ENCODE assay signal across 9 cellular contexts in the genomic region with DNA sequence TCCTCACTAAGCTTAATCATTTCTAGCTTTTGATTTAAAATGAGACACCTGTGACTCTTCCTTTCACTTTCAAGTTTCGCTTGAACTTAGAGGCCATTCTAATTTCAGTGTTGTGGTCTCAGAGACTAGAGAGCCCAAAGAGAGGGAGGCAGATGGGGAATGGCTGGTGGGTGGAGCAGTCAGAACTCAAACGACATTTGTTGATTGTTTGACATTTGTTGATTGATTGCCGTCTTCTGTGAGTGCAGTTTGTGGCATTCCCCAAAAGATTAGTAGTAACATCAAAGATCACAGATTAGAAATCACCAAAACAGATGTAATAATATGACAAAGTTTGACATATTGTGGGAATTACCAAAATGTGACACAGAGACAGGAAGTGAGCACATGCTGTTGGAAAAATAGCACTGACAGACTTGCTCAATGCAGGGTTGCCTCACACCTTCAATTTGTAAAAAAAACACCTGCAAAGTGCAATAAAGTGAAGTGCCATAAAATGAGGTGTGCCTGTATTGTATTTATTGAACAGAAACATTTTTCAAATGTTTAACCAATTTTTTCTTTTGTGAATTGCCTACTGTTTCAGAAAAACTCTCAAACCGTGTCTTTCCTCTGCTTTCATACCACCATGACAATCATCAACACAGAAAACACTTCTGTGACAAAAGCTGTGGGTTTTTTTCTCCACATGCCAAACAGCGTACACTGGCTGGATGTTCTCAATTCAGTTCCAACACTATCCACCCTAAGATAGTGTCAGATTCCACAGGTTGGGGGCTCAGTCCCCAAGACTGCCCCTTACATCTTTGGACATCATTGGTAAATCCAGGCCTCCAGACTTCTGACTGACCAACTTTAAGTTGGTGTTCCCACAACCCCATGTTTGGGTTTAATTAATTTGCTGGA.
DNase-seq lines count a peak whose midpoint lies in the region; ATAC-seq, FAIRE-seq and TF ChIP-seq lines count a peak whose summit lies in the region.
"Had no signal": no experiment of that assay in that cellular context is flagged by ENCODE, and none has a peak within 500 bp of the region (broad histone marks: within the 10 kb centered on the region; RNA-seq: fewer than 3 reads in every experiment).

No MANE protein-coding gene starts in this region.

- peak; percentile 24; the same call in 1 of the 2 replicates for TF ChIP-seq RAD21 in GM12878 (IDR thresholded peaks at IDR 0.05; ENCODE audit: insufficient read depth, low read depth, low read length)

- H4K20me1 ChIP-seq in SU-DHL-6 (ENCODE audit: low read depth, low read length) (no peaks in the 10 kb centered on the region), GM12878 (ENCODE audit: control insufficient read depth, insufficient read depth) (no peaks in the 10 kb centered on the region)

- in situ Hi-C loops in GM12878 (cut with MboI): loop anchor here (5.0 kb wide), 1 partner anchor 229 kb away; no protein-coding TSS in a partner anchor

- intact Hi-C loops in GM12878 (cut with micrococcal nuclease; ENCODE audit: unreplicated experiment) (loop anchor here (1.0 to 10.0 kb wide), 6 partner anchors 32 to 411 kb away; no protein-coding TSS in a partner anchor), vagina (cut with DNase I) (no loop called here)

- H3K36me3 ChIP-seq in SU-DHL-6 (ENCODE audit: low read length) (no peaks in the 10 kb centered on the region), GM12878 (ENCODE audit: control insufficient read depth in 2 of 2, insufficient read depth in 2 of 2, low read length in 1 of 2) (0 out of 4 replicates have a peak, but pooled peaks cover 0 to 3% of the 10 kb centered on the region in 2 experiments), vagina (no peaks in the 10 kb centered on the region)

- no peaks in the 10 kb centered on the region; the same call in 1 of the 2 replicates for H3K79me2 ChIP-seq in SU-DHL-6 (ENCODE audit: insufficient read depth, low read length)
- peaks cover 58% of the 10 kb centered on the region for H3K79me2 ChIP-seq in GM12878 (ENCODE audit: control insufficient read depth, insufficient read depth, low read length)

- CTCF ChIA-PET in GM12878 (lab: Yijun Ruan, JAX): interaction anchor here (0.5 to 2.3 kb wide), 18 partner anchors 8 to 453 kb away, joined by 3 to 18 read pairs (median 3); no protein-coding TSS in a partner anchor

- H3K9me3 ChIP-seq in SU-DHL-6 (ENCODE audit: insufficient read depth, low read length) (no peaks in the 10 kb centered on the region), GM12878 (replicated peaks; ENCODE audit: control insufficient read depth, insufficient read depth, low read length) (peaks cover 2% of the 10 kb centered on the region; the same call in 2 of the 3 replicates), vagina (no peaks in the 10 kb centered on the region)

- POLR2A ChIA-PET in GM12878 (lab: Charles Lee): interaction anchor here (0.5 to 3.0 kb wide), 17 partner anchors 7 to 231 kb away, joined by 3 to 21 read pairs (median 7); no protein-coding TSS in a partner anchor

- peaks cover 15% of the 10 kb centered on the region; the same call in 1 of the 2 replicates for H3F3A ChIP-seq in SU-DHL-6 (ENCODE audit: insufficient read depth)

- TF ChIP-seq EP300 in GM12878 (IDR thresholded peaks at IDR 0.05; ENCODE audit: borderline replicate concordance in 1 of 2, control insufficient read depth in 1 of 2, low read depth in 2 of 2, low read length in 2 of 2): peak; percentile 60 to 87; a peak in 3 of 4 replicates

- TF ChIP-seq CTCF in SU-DHL-6 (IDR thresholded peaks at IDR 0.05; ENCODE audit: insufficient read depth, low read length, poor library complexity, severe bottlenecking) (no peak), GM12878 (IDR thresholded peaks at IDR 0.05 in 2 of 3, conservative IDR thresholded peaks at IDR 0.05 in 1 of 3; ENCODE audit: control insufficient read depth in 2 of 3, extremely low read depth in 1 of 3, insufficient read depth in 1 of 3, low read depth in 3 of 3, low read length in 3 of 3) (no peak), vagina (IDR thresholded peaks at IDR 0.05) (no peak)

- SMC1A ChIA-PET in GM12878 (lab: Charles Lee; ENCODE audit: uncharacterized antibody, unreplicated experiment): interaction anchor here (0.6 to 9.8 kb wide), 54 partner anchors 8 to 922 kb away, joined by 3 to 150 read pairs (median 5); a partner anchor contains a TSS

- peak; percentile 75 for FAIRE-seq in GM12878 (lab: Jason Lieb, UNC)

- TF ChIP-seq POLR2A in GM12878 (IDR thresholded peaks at IDR 0.05; ENCODE audit: low read depth, low read length) (no peak), vagina (IDR thresholded peaks at IDR 0.05) (no peak)

- H3K4me1 ChIP-seq in GM12878 (ENCODE audit: control insufficient read depth, insufficient read depth, low read length) (peaks cover 49% of the 10 kb centered on the region), vagina (no peaks in the 10 kb centered on the region)

- TSS peak; percentile 38 for BruUV-seq in GM12878 (replicated peaks; lab: Mats Ljungman, UMichigan)

- H3K4me3 ChIP-seq in SU-DHL-6 (ENCODE audit: insufficient read depth, low read length, poor library complexity, severe bottlenecking) (peak overlapping the region; percentile 40), GM12878 (no peak overlapping the region), vagina (no peak overlapping the region)

- H2AFZ ChIP-seq in SU-DHL-6 (ENCODE audit: low read depth, low read length, severe bottlenecking) (no peak overlapping the region), GM12878 (ENCODE audit: control insufficient read depth, low read depth, low read length) (peak overlapping the region; percentile 31)

- peak overlapping the region; percentile 62 for H3K4me2 ChIP-seq in SU-DHL-6 (ENCODE audit: low read depth, low read length, poor library complexity, severe bottlenecking)
- peak overlapping the region; percentile 77 for H3K4me2 ChIP-seq in GM12878 (ENCODE audit: control insufficient read depth, insufficient read depth)

- RAD21 ChIA-PET in GM12878 (lab: Charles Lee; ENCODE audit: unreplicated experiment): interaction anchor here (0.7 to 8.5 kb wide), 41 partner anchors 8 to 300 kb away, joined by 3 to 151 read pairs (median 5); a partner anchor contains a TSS

- peak; percentile 89 for ATAC-seq in HG03045 (IDR thresholded peaks at IDR 0.05; ENCODE audit: unreplicated experiment)
- peak; percentile 87 for ATAC-seq in GM12878

- 6% methylated on average over 5 of the region's 5 CpGs for WGBS in GM12878 (ENCODE audit: insufficient coverage, insufficient replicate concordance, low lambda C conversion rate, missing lambda C conversion rate)

- H3K27ac ChIP-seq in SU-DHL-6 (ENCODE audit: low read depth, low read length): peak overlapping the region; percentile 88
- H3K27ac ChIP-seq in GM12878 (ENCODE audit: control insufficient read depth, insufficient read depth): peak overlapping the region; percentile 98
- no peak overlapping the region for H3K27ac ChIP-seq in vagina
- H3K27ac ChIP-seq: 22Rv1 had no signal

- peak overlapping the region; percentile 43 for H3K9ac ChIP-seq in SU-DHL-6 (ENCODE audit: low read length)
- peak overlapping the region; percentile 64 for H3K9ac ChIP-seq in GM12878 (ENCODE audit: control insufficient read depth, insufficient read depth, low read length)

- H3K27me3 ChIP-seq in SU-DHL-6 (ENCODE audit: low read length): no peaks in the 10 kb centered on the region
- H3K27me3 ChIP-seq in GM12878 (replicated peaks in 1 of 2; ENCODE audit: control insufficient read depth in 2 of 2, insufficient read depth in 2 of 2, low read length in 1 of 2): no peaks in the 10 kb centered on the region
- no peaks in the 10 kb centered on the region for H3K27me3 ChIP-seq in vagina

- peak; percentile 24 for DNase-seq in DMS 273 (lab: John Stamatoyannopoulos, UW; ENCODE audit: unreplicated experiment)
- DNase-seq in DMS 273 treated with DMSO at 0.1 percent for 48 hours (lab: John Stamatoyannopoulos, UW): no peak
- DNase-seq in GM12878 (ENCODE audit: low read depth, low spot score): peak; percentile 98
- peak; percentile 48 for DNase-seq in stimulated activated CD4-positive, alpha-beta T cell treated with anti-CD3 and anti-CD28 coated beads, Interleukin-12 subunit alpha, Interleukin-12 subunit beta, amount 100 ng/mL, for 4 hours
- DNase-seq in vagina (ENCODE audit: extremely low spot score in 2 of 2): no peak
- no peak for DNase-seq in D341Med (ENCODE audit: low spot score)

- no peaks in the 10 kb centered on the region for H3K9me2 ChIP-seq in SU-DHL-6 (replicated peaks; ENCODE audit: insufficient read depth, low read length)

TF ChIP-seq in GM12878, 131 proteins besides CTCF, POLR2A, EP300 and RAD21 (continues in another document):
- no peak for TF ChIP-seq POLR2AphosphoS2 (IDR thresholded peaks at IDR 0.05; ENCODE audit: low read depth, low read length)
- no peak for TF ChIP-seq LARP7 (IDR thresholded peaks at IDR 0.05)
- TF ChIP-seq, protein P1, sequence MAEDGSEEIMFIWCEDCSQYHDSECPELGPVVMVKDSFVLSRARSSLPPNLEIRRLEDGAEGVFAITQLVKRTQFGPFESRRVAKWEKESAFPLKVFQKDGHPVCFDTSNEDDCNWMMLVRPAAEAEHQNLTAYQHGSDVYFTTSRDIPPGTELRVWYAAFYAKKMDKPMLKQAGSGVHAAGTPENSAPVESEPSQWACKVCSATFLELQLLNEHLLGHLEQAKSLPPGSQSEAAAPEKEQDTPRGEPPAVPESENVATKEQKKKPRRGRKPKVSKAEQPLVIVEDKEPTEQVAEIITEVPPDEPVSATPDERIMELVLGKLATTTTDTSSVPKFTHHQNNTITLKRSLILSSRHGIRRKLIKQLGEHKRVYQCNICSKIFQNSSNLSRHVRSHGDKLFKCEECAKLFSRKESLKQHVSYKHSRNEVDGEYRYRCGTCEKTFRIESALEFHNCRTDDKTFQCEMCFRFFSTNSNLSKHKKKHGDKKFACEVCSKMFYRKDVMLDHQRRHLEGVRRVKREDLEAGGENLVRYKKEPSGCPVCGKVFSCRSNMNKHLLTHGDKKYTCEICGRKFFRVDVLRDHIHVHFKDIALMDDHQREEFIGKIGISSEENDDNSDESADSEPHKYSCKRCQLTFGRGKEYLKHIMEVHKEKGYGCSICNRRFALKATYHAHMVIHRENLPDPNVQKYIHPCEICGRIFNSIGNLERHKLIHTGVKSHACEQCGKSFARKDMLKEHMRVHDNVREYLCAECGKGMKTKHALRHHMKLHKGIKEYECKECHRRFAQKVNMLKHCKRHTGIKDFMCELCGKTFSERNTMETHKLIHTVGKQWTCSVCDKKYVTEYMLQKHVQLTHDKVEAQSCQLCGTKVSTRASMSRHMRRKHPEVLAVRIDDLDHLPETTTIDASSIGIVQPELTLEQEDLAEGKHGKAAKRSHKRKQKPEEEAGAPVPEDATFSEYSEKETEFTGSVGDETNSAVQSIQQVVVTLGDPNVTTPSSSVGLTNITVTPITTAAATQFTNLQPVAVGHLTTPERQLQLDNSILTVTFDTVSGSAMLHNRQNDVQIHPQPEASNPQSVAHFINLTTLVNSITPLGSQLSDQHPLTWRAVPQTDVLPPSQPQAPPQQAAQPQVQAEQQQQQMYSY (CRISPR knock-in tag; IDR thresholded peaks at IDR 0.05): no peak
- no peak for TF ChIP-seq HDGF (IDR thresholded peaks at IDR 0.05)
- peak; percentile 91; the same call in 1 of the 2 replicates for TF ChIP-seq ZBED1 (IDR thresholded peaks at IDR 0.05; ENCODE audit: borderline replicate concordance)
- TF ChIP-seq WRNIP1 (IDR thresholded peaks at IDR 0.05; ENCODE audit: borderline replicate concordance, low read depth, low read length): peak; percentile 81; the same call in 1 of the 2 replicates
- peak; percentile 94 for TF ChIP-seq IKZF2 (IDR thresholded peaks at IDR 0.05)

Comparison
In these comparisons a context has a peak if more than half of its experiments do, and no peak if none do; other contexts are left out.
1. DNase-seq: peak in DMS 273 (single experiment), GM12878 (single experiment) and stimulated activated CD4-positive, alpha-beta T cell treated with anti-CD3 and anti-CD28 coated beads, Interleukin-12 subunit alpha, Interleukin-12 subunit beta, amount 100 ng/mL, for 4 hours (single experiment); none in DMS 273 treated with DMSO at 0.1 percent for 48 hours (single experiment), vagina (0 of 2) and D341Med (single experiment).